Comparison of ENCODE assay signal across 20 cellular contexts in genomic region chr1:2375923-2376260, GRCh38.
"Had no signal": no experiment of that assay in that cellular context is flagged by ENCODE, and none has a peak within 500 bp of the region (broad histone marks: within the 10 kb centered on the region; RNA-seq: fewer than 3 reads in every experiment).

No MANE protein-coding gene starts in this region.

- H3K79me2 ChIP-seq: parathyroid adenoma had no signal

- H3K4me3 ChIP-seq: coronary artery, gastroesophageal sphincter, prostate gland, suprapubic skin, thyroid gland had no signal

- H3K36me3 Mint-ChIP-seq: type B pancreatic cell had no signal

- FAIRE-seq: keratinocyte, small intestine, urothelium cell line had no signal

- H3K4me3 Mint-ChIP-seq: immature natural killer cell; naive thymus-derived CD8-positive, alpha-beta T cell; type B pancreatic cell had no signal

- H3K27me3 Mint-ChIP-seq: naive thymus-derived CD8-positive, alpha-beta T cell; type B pancreatic cell had no signal

- H2AFZ ChIP-seq: parathyroid adenoma had no signal

- H3K9me3 ChIP-seq: gastroesophageal sphincter, prostate gland, suprapubic skin, thyroid gland had no signal

- H3K9ac ChIP-seq: parathyroid adenoma had no signal

- ATAC-seq: gastroesophageal sphincter; naive thymus-derived CD8-positive, alpha-beta T cell; stimulated activated naive CD8-positive, alpha-beta T cell treated with anti-CD3 and anti-CD28 coated beads, Interleukin-15, Interleukin-2, amounts not matched to agents 100 U/mL and 50 U/mL, for 24 hours had no signal

- H3K4me1 ChIP-seq: parathyroid adenoma, prostate gland, suprapubic skin, thyroid gland had no signal

- H3K9me3 Mint-ChIP-seq: immature natural killer cell; naive thymus-derived CD8-positive, alpha-beta T cell; neural crest cell; type B pancreatic cell had no signal

- H3K27ac Mint-ChIP-seq: immature natural killer cell, type B pancreatic cell had no signal

- DNase-seq: caudate nucleus; effector CD4-positive, alpha-beta T cell; immature natural killer cell; mammary epithelial cell; nucleus accumbens; retina; stimulated activated CD4-positive, alpha-beta T cell treated with anti-CD3 and anti-CD28 coated beads, Interleukin-2, amount 100 ng/mL, for 48 hours; stimulated activated naive CD8-positive, alpha-beta T cell treated with anti-CD3 and anti-CD28 coated beads, Interleukin-15, Interleukin-2, amounts not matched to agents 100 U/mL and 50 U/mL, for 24 hours; thyroid gland had no signal

- H3K36me3 ChIP-seq: prostate gland, thyroid gland had no signal

- H3K27ac ChIP-seq: coronary artery, gastroesophageal sphincter, parathyroid adenoma, prostate gland, suprapubic skin, thyroid gland had no signal

- H3K4me1 Mint-ChIP-seq: immature natural killer cell, neural crest cell had no signal

- H3K27me3 ChIP-seq: gastroesophageal sphincter, suprapubic skin, thyroid gland had no signal
